34 cellular contexts compared by ENCODE assay signal in genomic region chr6:16823700-16824352, GRCh38.
"Had no signal": no experiment of that assay in that cellular context is flagged by ENCODE, and none has a peak within 500 bp of the region (broad histone marks: within the 10 kb centered on the region; RNA-seq: fewer than 3 reads in every experiment).

No MANE protein-coding gene starts in this region.

- H3K27ac Mint-ChIP-seq: activated B cell treated with CpG ODN at 0.5 μM for 24 hours; activated CD8-positive, alpha-beta memory T cell treated with anti-CD3 and anti-CD28 coated beads, Interleukin-2, amount 10 ng/mL, durations not matched to agents 7 days and 5 days; activated CD8-positive, alpha-beta T cell treated with anti-CD3 and anti-CD28 coated beads, Interleukin-2, amount 10 ng/mL, durations not matched to agents 7 days and 5 days; activated naive CD4-positive, alpha-beta T cell treated with anti-CD3 and anti-CD28 coated beads for 36 hours; activated naive CD4-positive, alpha-beta T cell treated with anti-CD3 and anti-CD28 coated beads, Interleukin-2, amount 50 U/mL, for 72 hours; activated naive CD8-positive, alpha-beta T cell treated with anti-CD3 and anti-CD28 coated beads, Interleukin-2, amount 10 ng/mL, durations not matched to agents 7 days and 5 days; activated T-helper 1 cell treated with anti-CD3 and anti-CD28 coated beads, Interleukin-12 subunit alpha, Interleukin-12 subunit beta, Interleukin-2, Interleukin-4 antibody, amounts not matched to agents 30 ng/mL and 10 ng/mL and 1 ng/mL, durations not matched to agents 14 hours and 24 hours and 36 hours; activated T-helper 2 cell treated with anti-CD3 and anti-CD28 coated beads, Interferon-gamma antibody, Interleukin-2, Interleukin-4, amounts not matched to agents 10 μg/mL and 5 μg/mL and 100 μg/mL, durations not matched to agents 14 hours and 24 hours and 36 hours; endodermal cell; T-helper 17 cell; T-helper 2 cell treated with Interferon-gamma antibody and Interleukin-4, amounts not matched to agents 5 μg/mL and 100 μg/mL, for 36 hours had no signal

- H3K9me3 Mint-ChIP-seq: activated B cell treated with CpG ODN at 0.5 μM for 24 hours; activated naive CD4-positive, alpha-beta T cell treated with anti-CD3 and anti-CD28 coated beads for 36 hours; activated naive CD4-positive, alpha-beta T cell treated with anti-CD3 and anti-CD28 coated beads, Interleukin-2, amount 50 U/mL, for 72 hours; activated naive CD8-positive, alpha-beta T cell treated with anti-CD3 and anti-CD28 coated beads, Interleukin-2, amount 10 ng/mL, durations not matched to agents 7 days and 5 days; activated T-helper 1 cell treated with anti-CD3 and anti-CD28 coated beads, Interleukin-12 subunit alpha, Interleukin-12 subunit beta, Interleukin-2, Interleukin-4 antibody, amounts not matched to agents 30 ng/mL and 10 ng/mL and 1 ng/mL, durations not matched to agents 14 hours and 24 hours and 36 hours; activated T-helper 2 cell treated with anti-CD3 and anti-CD28 coated beads, Interferon-gamma antibody, Interleukin-2, Interleukin-4, amounts not matched to agents 10 μg/mL and 5 μg/mL and 100 μg/mL, durations not matched to agents 14 hours and 24 hours and 36 hours; brain; endodermal cell; T-helper 2 cell treated with Interferon-gamma antibody and Interleukin-4, amounts not matched to agents 5 μg/mL and 100 μg/mL, for 36 hours had no signal

- H3K36me3 Mint-ChIP-seq: activated naive CD4-positive, alpha-beta T cell treated with anti-CD3 and anti-CD28 coated beads, Interleukin-2, amount 50 U/mL, for 72 hours; brain had no signal

- ATAC-seq: activated CD4-positive, CD25-positive, alpha-beta regulatory T cell treated with anti-CD3 and anti-CD28 coated beads, Interleukin-2, amount 50 U/mL, for 24 hours; activated CD8-positive, alpha-beta memory T cell treated with anti-CD3 and anti-CD28 coated beads, Interleukin-2, amount 10 ng/mL, durations not matched to agents 7 days and 5 days; activated CD8-positive, alpha-beta T cell treated with anti-CD3 and anti-CD28 coated beads, Interleukin-2, amount 10 ng/mL, durations not matched to agents 7 days and 5 days; activated naive CD4-positive, alpha-beta T cell treated with anti-CD3 and anti-CD28 coated beads, Interleukin-2, amount 50 U/mL, for 72 hours; esophagus mucosa; T-helper 17 cell had no signal

- FAIRE-seq: frontal cortex had no signal

- H3K4me3 Mint-ChIP-seq: activated B cell treated with CpG ODN at 0.5 μM for 24 hours; activated CD8-positive, alpha-beta memory T cell treated with anti-CD3 and anti-CD28 coated beads, Interleukin-2, amount 10 ng/mL, durations not matched to agents 7 days and 5 days; activated CD8-positive, alpha-beta T cell treated with anti-CD3 and anti-CD28 coated beads, Interleukin-2, amount 10 ng/mL, durations not matched to agents 7 days and 5 days; activated naive CD4-positive, alpha-beta T cell treated with anti-CD3 and anti-CD28 coated beads for 36 hours; activated naive CD8-positive, alpha-beta T cell treated with anti-CD3 and anti-CD28 coated beads, Interleukin-2, amount 10 ng/mL, durations not matched to agents 7 days and 5 days; activated T-helper 1 cell treated with anti-CD3 and anti-CD28 coated beads, Interleukin-12 subunit alpha, Interleukin-12 subunit beta, Interleukin-2, Interleukin-4 antibody, amounts not matched to agents 30 ng/mL and 10 ng/mL and 1 ng/mL, durations not matched to agents 14 hours and 24 hours and 36 hours; brain; endodermal cell; T-helper 17 cell; T-helper 2 cell treated with Interferon-gamma antibody and Interleukin-4, amounts not matched to agents 5 μg/mL and 100 μg/mL, for 36 hours had no signal

- H3K4me1 Mint-ChIP-seq: endodermal cell had no signal

- H3K27ac ChIP-seq: ascending aorta, breast epithelium, cardiac muscle cell, colonic mucosa, dorsolateral prefrontal cortex, WERI-Rb-1 had no signal

- H3K9me3 ChIP-seq: ascending aorta, breast epithelium, colonic mucosa had no signal

- H3K36me3 ChIP-seq: ascending aorta, breast epithelium, cardiac muscle cell, colonic mucosa, WERI-Rb-1 had no signal

- H3K4me3 ChIP-seq: ascending aorta, breast epithelium, cardiac muscle cell, colonic mucosa, dorsolateral prefrontal cortex had no signal

- DNase-seq: activated B cell treated with CpG ODN at 0.5 μM for 24 hours; activated CD4-positive, alpha-beta T cell treated with anti-CD3 and anti-CD28 coated beads for 48 hours; activated CD4-positive, alpha-beta T cell treated with anti-CD3 and anti-CD28 coated beads, Interleukin-2, amount 50 U/mL, for 1 hour; activated CD4-positive, alpha-beta T cell treated with anti-CD3 and anti-CD28 coated beads, Interleukin-2, amount 50 U/mL, for 48 hours; activated CD8-positive, alpha-beta memory T cell treated with anti-CD3 and anti-CD28 coated beads, Interleukin-2, amount 10 ng/mL, durations not matched to agents 7 days and 5 days; activated CD8-positive, alpha-beta memory T cell treated with anti-CD3 and anti-CD28 coated beads, Interleukin-2, amount 50 U/mL, for 4 hours; activated CD8-positive, alpha-beta T cell treated with anti-CD3 and anti-CD28 coated beads, Interleukin-2, amount 10 ng/mL, durations not matched to agents 7 days and 5 days; activated effector memory CD4-positive, alpha-beta T cell treated with anti-CD3 and anti-CD28 coated beads, Interleukin-2, amount 50 U/mL, for 16 hours; activated naive CD4-positive, alpha-beta T cell treated with anti-CD3 and anti-CD28 coated beads for 36 hours; activated naive CD8-positive, alpha-beta T cell treated with anti-CD3 and anti-CD28 coated beads, Interleukin-2, amount 10 ng/mL, durations not matched to agents 7 days and 5 days; activated T-cell treated with anti-CD3 and anti-CD28 coated beads, Interleukin-2, amount 50 U/mL, for 1 hour; activated T-cell treated with anti-CD3 and anti-CD28 coated beads, Interleukin-2, amount 50 U/mL, for 48 hours; central memory CD4-positive, alpha-beta T cell; cerebellar nuclear complex; colonic mucosa; dorsolateral prefrontal cortex; effector memory CD4-positive, alpha-beta T cell; foreskin fibroblast; head of caudate nucleus; T-helper 17 cell; T1000; WERI-Rb-1 had no signal

- H3K4me1 ChIP-seq: ascending aorta, breast epithelium, colonic mucosa had no signal

- H3K27me3 ChIP-seq: ascending aorta, breast epithelium, cardiac muscle cell, colonic mucosa, dorsolateral prefrontal cortex had no signal
